Comparison of ENCODE assay signal across 16 cellular contexts in the genomic region with DNA sequence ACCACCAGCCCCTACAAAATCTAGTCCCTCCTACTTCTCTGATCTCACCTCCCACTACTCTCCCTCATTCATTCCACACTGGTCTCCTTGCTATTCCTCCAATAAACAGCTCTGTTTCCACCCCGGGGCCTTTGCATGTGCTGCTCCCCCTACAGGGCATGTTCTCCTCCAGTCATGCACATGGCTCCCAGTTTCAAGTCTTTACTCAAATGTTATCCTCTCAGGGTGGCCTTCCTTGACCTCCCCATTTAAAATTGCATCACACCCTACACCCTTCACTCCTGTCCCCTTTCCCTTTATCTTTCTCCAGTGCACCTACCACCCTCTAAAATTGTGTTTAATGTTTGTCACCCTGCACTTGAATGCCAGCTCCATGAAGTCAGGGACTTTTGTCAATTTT.
A peak's percentile ranks its signal among the peaks of the same experiment; 100 is the strongest.
DNase-seq lines count a peak whose midpoint lies in the region; ATAC-seq and TF ChIP-seq lines count a peak whose summit lies in the region.
"Had no signal": no experiment of that assay in that cellular context is flagged by ENCODE, and none has a peak within 500 bp of the region (broad histone marks: within the 10 kb centered on the region; RNA-seq: fewer than 3 reads in every experiment).

No MANE protein-coding gene starts in this region.

- DNase-seq in stimulated activated CD4-positive, alpha-beta T cell treated with anti-CD3 and anti-CD28 coated beads, Interleukin-15, amount 100 ng/mL, for 24 hours = peak; percentile 25
- DNase-seq in stimulated activated CD4-positive, alpha-beta T cell treated with anti-CD3 and anti-CD28 coated beads, Interleukin-2, amount 100 ng/mL, for 48 hours = no peak
- peak; percentile 32 for DNase-seq in NCI-H69 (lab: John Stamatoyannopoulos, UW)
- DNase-seq in epithelial cell of esophagus (ENCODE audit: low read depth) = no peak
- no peak for DNase-seq in T-helper 9 cell
- DNase-seq in left colon = no peak
- no peak for DNase-seq in H7
- no peak for DNase-seq in aorta
- DNase-seq: activated gamma-delta T cell; mammary epithelial cell; NCI-H2029 treated with DMSO at 0.1 percent for 48 hours; Peyer's patch; stimulated activated CD4-positive, alpha-beta T cell treated with anti-CD3 and anti-CD28 coated beads, Interleukin-4, amount 100 ng/mL, for 4 hours; substantia nigra had no signal

- no peaks in the 10 kb centered on the region for H3K27me3 ChIP-seq in H7 (ENCODE audit: control insufficient read depth, insufficient read depth, low read length)
- no peaks in the 10 kb centered on the region for H3K27me3 ChIP-seq in aorta (ENCODE audit: control insufficient read depth in 1 of 2, insufficient read depth in 2 of 2, low read length in 1 of 2)
- H3K27me3 ChIP-seq: pancreas, Peyer's patch had no signal

- peak; percentile 5 for TF ChIP-seq CTCF in epithelial cell of esophagus (IDR thresholded peaks at IDR 0.05; ENCODE audit: insufficient read depth, low read depth, low read length, missing control alignments)

- whole genome bisulfite sequencing in aorta, 2 donors = 88 to 100% methylated on average over 1 of the region's 1 CpG

- H3K36me3 ChIP-seq in H7 (replicated peaks; ENCODE audit: control insufficient read depth, insufficient read depth, low read length) (no peaks in the 10 kb centered on the region), aorta (ENCODE audit: control insufficient read depth in 1 of 2, insufficient read depth in 2 of 2, low read length in 1 of 2) (no peaks in the 10 kb centered on the region)
- H3K36me3 ChIP-seq: pancreas, Peyer's patch had no signal

- ATAC-seq in left colon = no peak
- no peak for ATAC-seq in aorta (ENCODE audit: low FRiP score)

- no peak overlapping the region for H3K27ac ChIP-seq in aorta (ENCODE audit: low read depth in 1 of 2, low read length in 2 of 2)
- H3K27ac ChIP-seq: pancreas, Peyer's patch, VCaP had no signal

- H3K4me1 ChIP-seq in aorta (ENCODE audit: control insufficient read depth in 1 of 2, insufficient read depth in 2 of 2, low read length in 2 of 2) = no peaks in the 10 kb centered on the region
- H3K4me1 ChIP-seq: pancreas had no signal

- intact Hi-C loops in left colon (cut with DNase I, micrococcal nuclease) = no loop called here
- intact Hi-C loops in aorta (cut with DNase I) = no loop called here

- no peaks in the 10 kb centered on the region for H3K9me3 ChIP-seq in aorta (ENCODE audit: control insufficient read depth, low read length)
- H3K9me3 ChIP-seq: pancreas, Peyer's patch had no signal

- H3K4me3 ChIP-seq in epithelial cell of esophagus (ENCODE audit: low read length) = no peak overlapping the region
- no peak overlapping the region for H3K4me3 ChIP-seq in H7 (ENCODE audit: insufficient read depth, low read depth, low read length)
- H3K4me3 ChIP-seq in aorta (ENCODE audit: low read length in 2 of 2) = no peak overlapping the region
- H3K4me3 ChIP-seq: pancreas, Peyer's patch had no signal

Comparison
In these comparisons a context has a peak if more than half of its experiments do, and no peak if none do; other contexts are left out.
1. DNase-seq: peak in stimulated activated CD4-positive, alpha-beta T cell treated with anti-CD3 and anti-CD28 coated beads, Interleukin-15, amount 100 ng/mL, for 24 hours (single experiment) and NCI-H69 (single experiment); none in stimulated activated CD4-positive, alpha-beta T cell treated with anti-CD3 and anti-CD28 coated beads, Interleukin-2, amount 100 ng/mL, for 48 hours (0 of 2), epithelial cell of esophagus (single experiment), T-helper 9 cell (single experiment), left colon (0 of 2), H7 (single experiment) and aorta (0 of 2).